In genomic region chr3:73573204-73573603, GRCh38 we compare ENCODE assay signal across 23 cellular contexts. TPM values are rescaled to one million over a fixed set of nuclear protein-coding genes. Genes with fewer than 3 reads are reported as not detected.
"Had no signal": no experiment of that assay in that cellular context is flagged by ENCODE, and none has a peak within 500 bp of the region (broad histone marks: within the 10 kb centered on the region; RNA-seq: fewer than 3 reads in every experiment).

No MANE protein-coding gene starts in this region.

- H3K27me3 ChIP-seq: adrenal gland, body of pancreas, suprapubic skin, tibial artery had no signal

- H3K4me3 Mint-ChIP-seq: activated CD4-positive, alpha-beta T cell treated with anti-CD3 and anti-CD28 coated beads for 36 hours; activated naive CD4-positive, alpha-beta T cell treated with anti-CD3 and anti-CD28 coated beads for 36 hours; activated naive CD8-positive, alpha-beta T cell treated with anti-CD3 and anti-CD28 coated beads for 36 hours; mesothelial cell of epicardium; natural killer cell had no signal

- H3K9me3 Mint-ChIP-seq: activated naive CD8-positive, alpha-beta T cell treated with anti-CD3 and anti-CD28 coated beads for 36 hours; mesothelial cell of epicardium had no signal

- ATAC-seq: activated CD4-positive, alpha-beta T cell treated with anti-CD3 and anti-CD28 coated beads for 36 hours; body of pancreas; natural killer cell; sciatic nerve had no signal

- H3K36me3 Mint-ChIP-seq: activated naive CD8-positive, alpha-beta T cell treated with anti-CD3 and anti-CD28 coated beads for 36 hours; mesothelial cell of epicardium; natural killer cell had no signal

- H3K27ac ChIP-seq: adrenal gland, body of pancreas, SK-N-MC, spleen, suprapubic skin, tibial artery had no signal

- H3K36me3 ChIP-seq: adrenal gland, spleen, suprapubic skin, tibial artery had no signal

- H3K9me3 ChIP-seq: adrenal gland, body of pancreas, spleen, suprapubic skin, tibial artery had no signal

- DNase-seq: activated CD4-positive, alpha-beta T cell treated with anti-CD3 and anti-CD28 coated beads for 36 hours; activated CD4-positive, CD25-positive, alpha-beta regulatory T cell; activated effector memory CD4-positive, alpha-beta T cell treated with Interleukin-2 at 50 U/mL for 16 hours; activated naive CD4-positive, alpha-beta T cell treated with anti-CD3 and anti-CD28 coated beads for 36 hours; activated naive CD8-positive, alpha-beta T cell treated with anti-CD3 and anti-CD28 coated beads for 36 hours; activated T-cell treated with anti-CD3 and anti-CD28 coated beads for 4 hours; adrenal gland; aorta; body of pancreas; effector CD8-positive, alpha-beta T cell; hippocampal formation; kidney; left colon; natural killer cell; posterior cingulate gyrus; spleen; stimulated activated naive CD4-positive, alpha-beta T cell; tibial artery had no signal

- H3K4me1 ChIP-seq: spleen, suprapubic skin had no signal

- H3K4me3 ChIP-seq: adrenal gland, body of pancreas, SK-N-MC, spleen, suprapubic skin, tibial artery had no signal

- H3K4me1 Mint-ChIP-seq: activated CD4-positive, alpha-beta T cell treated with anti-CD3 and anti-CD28 coated beads for 36 hours; activated naive CD8-positive, alpha-beta T cell treated with anti-CD3 and anti-CD28 coated beads for 36 hours; natural killer cell had no signal

- H3K27ac Mint-ChIP-seq: activated CD4-positive, alpha-beta T cell treated with anti-CD3 and anti-CD28 coated beads for 36 hours; activated naive CD4-positive, alpha-beta T cell treated with anti-CD3 and anti-CD28 coated beads for 36 hours; activated naive CD8-positive, alpha-beta T cell treated with anti-CD3 and anti-CD28 coated beads for 36 hours; mesothelial cell of epicardium; natural killer cell had no signal

RNA-seq across cellular contexts. Expression of gene PDZRN3, which starts 51.5 kb away (rescaled TPM):
- total RNA-seq: activated CD4-positive, alpha-beta T cell treated with anti-CD3 and anti-CD28 coated beads for 36 hours; activated naive CD4-positive, alpha-beta T cell treated with anti-CD3 and anti-CD28 coated beads for 36 hours; activated naive CD8-positive, alpha-beta T cell treated with anti-CD3 and anti-CD28 coated beads for 36 hours; natural killer cell; T-helper 1 cell treated with Interleukin-12 subunit alpha and Interleukin-12 subunit beta and Interleukin-4 antibody, amounts not matched to agents 30 ng/mL and 1 ng/mL, for 36 hours had no signal
